20 cellular contexts compared by ENCODE assay signal in genomic region chr2:190932524-190932923, GRCh38. TPM values are rescaled to one million over a fixed set of nuclear protein-coding genes. Genes with fewer than 3 reads are reported as not detected.
A peak's percentile ranks its signal among the peaks of the same experiment; 100 is the strongest.
DNase-seq lines count a peak whose midpoint lies in the region; ATAC-seq, FAIRE-seq and TF ChIP-seq lines count a peak whose summit lies in the region.
"Had no signal": no experiment of that assay in that cellular context is flagged by ENCODE, and none has a peak within 500 bp of the region (broad histone marks: within the 10 kb centered on the region; RNA-seq: fewer than 3 reads in every experiment).

No MANE protein-coding gene starts in this region.

- no peak for DNase-seq in activated CD4-positive, alpha-beta T cell treated with anti-CD3 and anti-CD28 coated beads, Interleukin-2, amount 10 ng/mL, durations not matched to agents 24 days and 14 days
- DNase-seq in activated CD4-positive, alpha-beta T cell treated with anti-CD3 and anti-CD28 coated beads, Interleukin-2, amount 50 U/mL, for 1 hour = no peak
- DNase-seq in GM12892 (ENCODE audit: insufficient read length) = no peak
- DNase-seq in SK-N-MC (ENCODE audit: low read depth, low spot score) = no peak
- DNase-seq in caudate nucleus (lab: John Stamatoyannopoulos, UW) = no peak
- DNase-seq in NCI-H1105 (lab: John Stamatoyannopoulos, UW) = no peak
- DNase-seq: AML-193, DMS 273 treated with DMSO at 0.1 percent for 48 hours, DND-41, H9, NCI-H1105 treated with DMSO at 0.1 percent for 48 hours, NCI-H1694, NCI-H2081 treated with DMSO at 0.1 percent for 48 hours, NCI-H774, RPMI8226, SHP77 treated with DMSO at 0.1 percent for 48 hours had no signal

- peak overlapping the region; percentile 62 for H3K27ac Mint-ChIP-seq in activated CD4-positive, alpha-beta T cell treated with anti-CD3 and anti-CD28 coated beads, Interleukin-2, amount 10 ng/mL, durations not matched to agents 24 days and 14 days
- peak overlapping the region in 2 of 3 experiments; percentile 13 to 56 for H3K27ac Mint-ChIP-seq in nephron

- no peak overlapping the region for H3K9ac ChIP-seq in SK-N-MC (ENCODE audit: insufficient read length)

- ATAC-seq in HG03571 (IDR thresholded peaks at IDR 0.05; ENCODE audit: unreplicated experiment) = no peak

- no peak overlapping the region for H3K4me3 Mint-ChIP-seq in activated CD4-positive, alpha-beta T cell treated with anti-CD3 and anti-CD28 coated beads, Interleukin-2, amount 10 ng/mL, durations not matched to agents 24 days and 14 days
- peak overlapping the region in 2 of 3 experiments; percentile 2 to 30 for H3K4me3 Mint-ChIP-seq in nephron
- H3K4me3 Mint-ChIP-seq: H9 had no signal

- no peak for TF ChIP-seq CTCF in nephron (IDR thresholded peaks at IDR 0.05; ENCODE audit: unreplicated experiment in 3 of 3)

- FAIRE-seq in GM12892 (lab: Jason Lieb, UNC) = peak; percentile 46

- no peak for TF ChIP-seq POLR2A in GM12892 (IDR thresholded peaks at IDR 0.05; ENCODE audit: low read depth, low read length)

- peaks cover 7% of the 10 kb centered on the region for H3K4me1 Mint-ChIP-seq in activated CD4-positive, alpha-beta T cell treated with anti-CD3 and anti-CD28 coated beads, Interleukin-2, amount 10 ng/mL, durations not matched to agents 24 days and 14 days
- peaks cover 20% of the 10 kb centered on the region for H3K4me1 Mint-ChIP-seq in nephron

- intact Hi-C loops in activated CD4-positive, alpha-beta T cell treated with anti-CD3 and anti-CD28 coated beads, Interleukin-2, amount 10 ng/mL, durations not matched to agents 24 days and 14 days (cut with micrococcal nuclease) = loop anchor here (5.0 kb wide), 1 partner anchor 40 kb away; no protein-coding TSS in a partner anchor

- no peaks in the 10 kb centered on the region for H3K9me3 Mint-ChIP-seq in activated CD4-positive, alpha-beta T cell treated with anti-CD3 and anti-CD28 coated beads, Interleukin-2, amount 10 ng/mL, durations not matched to agents 24 days and 14 days
- H3K9me3 Mint-ChIP-seq in nephron = no peaks in the 10 kb centered on the region
- H3K9me3 Mint-ChIP-seq: H9 had no signal

- no peak overlapping the region for H3K4me3 ChIP-seq in SK-N-MC

- peaks cover 33% of the 10 kb centered on the region for H3K36me3 Mint-ChIP-seq in activated CD4-positive, alpha-beta T cell treated with anti-CD3 and anti-CD28 coated beads, Interleukin-2, amount 10 ng/mL, durations not matched to agents 24 days and 14 days (ENCODE audit: low read depth)
- peaks cover 25% of the 10 kb centered on the region for H3K36me3 Mint-ChIP-seq in nephron (ENCODE audit: low read depth)

- peaks cover 17% of the 10 kb centered on the region for H3K36me3 ChIP-seq in SK-N-MC (ENCODE audit: insufficient read depth, low read length)

- H3K9me3 ChIP-seq in SK-N-MC (ENCODE audit: low read depth, low read length) = no peaks in the 10 kb centered on the region

- H3K27me3 Mint-ChIP-seq in activated CD4-positive, alpha-beta T cell treated with anti-CD3 and anti-CD28 coated beads, Interleukin-2, amount 10 ng/mL, durations not matched to agents 24 days and 14 days = no peaks in the 10 kb centered on the region
- H3K27me3 Mint-ChIP-seq in nephron (ENCODE audit: low read depth) = no peaks in the 10 kb centered on the region

- H3K27ac ChIP-seq in SK-N-MC (peak overlapping the region; percentile 59), caudate nucleus (ENCODE audit: low read depth, low read length) (no peak overlapping the region)
- H3K27ac ChIP-seq: 22Rv1, C4-2B had no signal

RNA-seq across cellular contexts. Expression of gene GLS, which starts 51.9 kb away (rescaled TPM):
- 256 and 266 TPM in 2 replicates for total RNA-seq in activated CD4-positive, alpha-beta T cell treated with anti-CD3 and anti-CD28 coated beads, Interleukin-2, amount 10 ng/mL, durations not matched to agents 24 days and 14 days
- polyA plus RNA-seq in GM12892 (2012; ENCODE audit: missing spikeins) = 103 TPM
